8 cellular contexts compared by ENCODE assay signal in genomic region chr1:27403065-27403726, GRCh38. TPM values are rescaled to one million over a fixed set of nuclear protein-coding genes. Genes with fewer than 3 reads are reported as not detected.
DNase-seq lines count a peak whose midpoint lies in the region; ATAC-seq and TF ChIP-seq lines count a peak whose summit lies in the region.

No MANE protein-coding gene starts in this region.

- no peaks in the 10 kb centered on the region for H3K79me2 ChIP-seq in ACC112 (ENCODE audit: control insufficient read depth, insufficient read depth, low read length, unreplicated experiment)

- peaks cover 25% of the 10 kb centered on the region for H3K4me1 ChIP-seq in ACC112 (ENCODE audit: control insufficient read depth, insufficient read depth, low read length, unreplicated experiment)
- H3K4me1 ChIP-seq in gastroesophageal sphincter, result peaks cover 3 to 89% (median 50%) of the 10 kb centered on the region in 3 donors

- peaks cover 24% of the 10 kb centered on the region for H3K4me1 Mint-ChIP-seq in activated CD8-positive, alpha-beta T cell treated with anti-CD3 and anti-CD28 coated beads for 36 hours (ENCODE audit: low read depth)
- H3K4me1 Mint-ChIP-seq in osteocyte (ENCODE audit: unreplicated experiment), result peaks cover 59% of the 10 kb centered on the region

- DNase-seq in activated CD8-positive, alpha-beta T cell treated with anti-CD3 and anti-CD28 coated beads for 36 hours, result peak; percentile 75
- DNase-seq in osteocyte (ENCODE audit: extremely low spot score, unreplicated experiment) (peak; percentile 85), RPMI8226 (no peak), H4 (ENCODE audit: low spot score) (no peak)

- H3K9me3 ChIP-seq in gastroesophageal sphincter, result no peaks in the 10 kb centered on the region

- H3K27ac Mint-ChIP-seq in activated CD8-positive, alpha-beta T cell treated with anti-CD3 and anti-CD28 coated beads for 36 hours, result peak overlapping the region; percentile 83
- H3K27ac Mint-ChIP-seq in osteocyte (ENCODE audit: unreplicated experiment), result peak overlapping the region; percentile 88

- H3K36me3 ChIP-seq in ACC112 (ENCODE audit: insufficient read depth, low read length) (no peaks in the 10 kb centered on the region), gastroesophageal sphincter (peaks cover 0 to 23% of the 10 kb centered on the region in 2 donors)

- H3K9me3 Mint-ChIP-seq in activated CD8-positive, alpha-beta T cell treated with anti-CD3 and anti-CD28 coated beads for 36 hours, result no peaks in the 10 kb centered on the region
- H3K9me3 Mint-ChIP-seq in osteocyte (ENCODE audit: unreplicated experiment), result no peaks in the 10 kb centered on the region

- TF ChIP-seq EP300 in gastroesophageal sphincter (IDR thresholded peaks at IDR 0.05), result no peak

- H3K27me3 ChIP-seq in ACC112 (ENCODE audit: insufficient read depth, low read length), result no peaks in the 10 kb centered on the region
- H3K27me3 ChIP-seq in gastroesophageal sphincter, result no peaks in the 10 kb centered on the region

- ATAC-seq in GM18909 (IDR thresholded peaks at IDR 0.05; ENCODE audit: poor library complexity, unreplicated experiment), result peak; percentile 57
- ATAC-seq in activated CD8-positive, alpha-beta T cell treated with anti-CD3 and anti-CD28 coated beads for 36 hours, result peak; percentile 83
- ATAC-seq in gastroesophageal sphincter, result peak; percentile 62
- ATAC-seq in HG02588 (IDR thresholded peaks at IDR 0.05; ENCODE audit: unreplicated experiment), result no peak

- peak; percentile 56 for TF ChIP-seq CTCF in activated CD8-positive, alpha-beta T cell treated with anti-CD3 and anti-CD28 coated beads for 36 hours (IDR thresholded peaks at IDR 0.05)
- TF ChIP-seq CTCF in gastroesophageal sphincter (IDR thresholded peaks at IDR 0.05), result no peak
- TF ChIP-seq CTCF in osteocyte (IDR thresholded peaks at IDR 0.05), result peak; percentile 41

- intact Hi-C loops in activated CD8-positive, alpha-beta T cell treated with anti-CD3 and anti-CD28 coated beads for 36 hours (cut with micrococcal nuclease), result no loop called here

- H3K27me3 Mint-ChIP-seq in activated CD8-positive, alpha-beta T cell treated with anti-CD3 and anti-CD28 coated beads for 36 hours, result no peaks in the 10 kb centered on the region
- no peaks in the 10 kb centered on the region for H3K27me3 Mint-ChIP-seq in osteocyte (ENCODE audit: unreplicated experiment)

- H3K27ac ChIP-seq in ACC112 (ENCODE audit: low read depth, low read length), result peak overlapping the region; percentile 30
- peak overlapping the region; percentile 60 to 86 (median 83) for H3K27ac ChIP-seq in gastroesophageal sphincter

- H3K36me3 Mint-ChIP-seq in activated CD8-positive, alpha-beta T cell treated with anti-CD3 and anti-CD28 coated beads for 36 hours (ENCODE audit: low read depth), result no peaks in the 10 kb centered on the region
- H3K36me3 Mint-ChIP-seq in osteocyte (ENCODE audit: unreplicated experiment), result peaks cover 12% of the 10 kb centered on the region

- CTCF ChIA-PET in activated CD8-positive, alpha-beta T cell treated with anti-CD3 and anti-CD28 coated beads for 36 hours (lab: Charles Lee), result interaction anchor here (0.5 to 12.1 kb wide), 29 partner anchors 8 to 359 kb away, joined by 3 to 293 read pairs (median 4); partner anchors contain the start of genes AHDC1, SYTL1 and WASF2

- 33 to 40% methylated on average over 1 of the region's 24 CpGs for WGBS in gastroesophageal sphincter (ENCODE audit: low coverage in 1 of 2), 2 donors

- POLR2A ChIA-PET in activated CD8-positive, alpha-beta T cell treated with anti-CD3 and anti-CD28 coated beads for 36 hours (lab: Charles Lee), result interaction anchor here (0.8 to 1.2 kb wide), 4 partner anchors 14 to 155 kb away, joined by 3 to 4 read pairs (median 4); partner anchors contain the start of gene SYTL1

- H3K4me3 ChIP-seq in ACC112 (ENCODE audit: low read depth, low read length), result no peak overlapping the region
- H3K4me3 ChIP-seq in gastroesophageal sphincter, result peak overlapping the region in 1 of 2 donors; percentile 18

- no peak for TF ChIP-seq POLR2A in gastroesophageal sphincter (IDR thresholded peaks at IDR 0.05)

- no peak overlapping the region for H2AFZ ChIP-seq in ACC112 (ENCODE audit: low read length, unreplicated experiment)

- H3K4me3 Mint-ChIP-seq in activated CD8-positive, alpha-beta T cell treated with anti-CD3 and anti-CD28 coated beads for 36 hours, result peak overlapping the region; percentile 35
- no peak overlapping the region for H3K4me3 Mint-ChIP-seq in osteocyte (ENCODE audit: unreplicated experiment)

RNA-seq across cellular contexts. Expression of gene GPR3, which starts 10.8 kb away (rescaled TPM):
- total RNA-seq in activated CD8-positive, alpha-beta T cell treated with anti-CD3 and anti-CD28 coated beads for 36 hours, result 1 to 10 TPM; 1.1 to 1.7 TPM
- total RNA-seq in gastroesophageal sphincter (under 1 TPM in 1 of 4 donors, not detected in 3; 0.67 TPM), osteocyte (0.50 and 0.56 TPM in 2 replicates)
- total RNA-seq in H4 (2014; rRNA removed; shearing (Covaris generic)), result 0.23 and 1.1 TPM in 2 replicates

RNA-seq across cellular contexts. Expression of gene CD164L2, which starts 20.1 kb away (rescaled TPM):
- total RNA-seq in activated CD8-positive, alpha-beta T cell treated with anti-CD3 and anti-CD28 coated beads for 36 hours, result not detected
- total RNA-seq in gastroesophageal sphincter, result not detected
- total RNA-seq in osteocyte, result not detected in 2 replicates
- total RNA-seq in H4 (2014; rRNA removed; shearing (Covaris generic)), result not detected in 2 replicates

RNA-seq across cellular contexts. Expression of gene FCN3, which starts 28.6 kb away (rescaled TPM):
- not detected for total RNA-seq in activated CD8-positive, alpha-beta T cell treated with anti-CD3 and anti-CD28 coated beads for 36 hours
- total RNA-seq in gastroesophageal sphincter (10 to 100 TPM in 1 of 4 donors, 1 to 10 TPM in 3; 4.6 to 11.5 (median 6.3) TPM), osteocyte (not detected in 2 replicates)
- total RNA-seq in H4 (2014; rRNA removed; shearing (Covaris generic)), result not detected in 2 replicates

RNA-seq across cellular contexts. Expression of gene MAP3K6, which starts 36.4 kb away (rescaled TPM):
- 1 to 10 TPM; 8.3 to 9.5 TPM for total RNA-seq in activated CD8-positive, alpha-beta T cell treated with anti-CD3 and anti-CD28 coated beads for 36 hours
- 10 to 100 TPM; 31.1 to 64.3 (median 54.3) TPM for total RNA-seq in gastroesophageal sphincter
- 43.0 and 48.2 TPM in 2 replicates for total RNA-seq in osteocyte
- total RNA-seq in H4 (2014; rRNA removed; shearing (Covaris generic)), result 4.2 and 6.7 TPM in 2 replicates

Comparison
In these comparisons a context has a peak if more than half of its experiments do, and no peak if none do; other contexts are left out.
1. DNase-seq: peak in activated CD8-positive, alpha-beta T cell treated with anti-CD3 and anti-CD28 coated beads for 36 hours (single experiment) and osteocyte (single experiment); none in RPMI8226 (single experiment) and H4 (single experiment).
2. CTCF ChIP-seq: peak in activated CD8-positive, alpha-beta T cell treated with anti-CD3 and anti-CD28 coated beads for 36 hours (single experiment) and osteocyte (single experiment); none in gastroesophageal sphincter (0 of 4).